In genomic region chr17:9389116-9389515, GRCh38 we compare ENCODE assay signal across 8 cellular contexts.
DNase-seq lines count a peak whose midpoint lies in the region; ATAC-seq and TF ChIP-seq lines count a peak whose summit lies in the region.

No MANE protein-coding gene starts in this region.

- ATAC-seq in GM18873 (IDR thresholded peaks at IDR 0.05; ENCODE audit: low FRiP score, unreplicated experiment) (peak; percentile 83), HG03354 (IDR thresholded peaks at IDR 0.05; ENCODE audit: poor library complexity, severe bottlenecking, unreplicated experiment) (peak; percentile 68)
- ATAC-seq in stimulated activated memory B cell treated with anti-CD40 and anti-IgM and Interleukin-4, amounts not matched to agents 10 μg/mL and 1 μg/mL and 100 μg/mL, for 72 hours, result peak; percentile 87

- no peak overlapping the region for H3K4me3 Mint-ChIP-seq in chondrocyte (ENCODE audit: unreplicated experiment)
- no peak overlapping the region for H3K4me3 Mint-ChIP-seq in stimulated activated memory B cell treated with anti-CD40 and anti-IgM and Interleukin-4, amounts not matched to agents 10 μg/mL and 1 μg/mL and 100 μg/mL, for 72 hours

- no peak overlapping the region for H3K27ac ChIP-seq in A673 (ENCODE audit: low read depth, low read length, poor library complexity, severe bottlenecking)

- no peaks in the 10 kb centered on the region for H3K4me1 ChIP-seq in A673 (ENCODE audit: insufficient read depth, low read length, poor library complexity, severe bottlenecking)

- H3K27ac Mint-ChIP-seq in chondrocyte (ENCODE audit: unreplicated experiment), result peak overlapping the region; percentile 70
- H3K27ac Mint-ChIP-seq in stimulated activated memory B cell treated with anti-CD40 and anti-IgM and Interleukin-4, amounts not matched to agents 10 μg/mL and 1 μg/mL and 100 μg/mL, for 72 hours, result no peak overlapping the region

- H3K27me3 Mint-ChIP-seq in chondrocyte (ENCODE audit: low read depth), result no peaks in the 10 kb centered on the region
- no peaks in the 10 kb centered on the region for H3K27me3 Mint-ChIP-seq in stimulated activated memory B cell treated with anti-CD40 and anti-IgM and Interleukin-4, amounts not matched to agents 10 μg/mL and 1 μg/mL and 100 μg/mL, for 72 hours

- intact Hi-C loops in A673 (cut with micrococcal nuclease; ENCODE audit: unreplicated experiment), result no loop called here

- H3K36me3 Mint-ChIP-seq in chondrocyte (ENCODE audit: low read depth), result peaks cover 18% of the 10 kb centered on the region
- peaks cover 29% of the 10 kb centered on the region for H3K36me3 Mint-ChIP-seq in stimulated activated memory B cell treated with anti-CD40 and anti-IgM and Interleukin-4, amounts not matched to agents 10 μg/mL and 1 μg/mL and 100 μg/mL, for 72 hours

- TF ChIP-seq CTCF in A673 (conservative IDR thresholded peaks at IDR 0.05; ENCODE audit: low read depth, low read length) (no peak), chondrocyte (IDR thresholded peaks at IDR 0.05) (peak; percentile 16)

- DNase-seq in A673 (ENCODE audit: low spot score), result peak; percentile 27
- no peak for DNase-seq in chondrocyte (ENCODE audit: low spot score)
- DNase-seq in GF-D8 (lab: John Stamatoyannopoulos, UW), result no peak
- DNase-seq in stimulated activated CD8-positive, alpha-beta memory T cell treated with anti-CD3 and anti-CD28 coated beads, Interleukin-4, amount 100 ng/mL, for 48 hours, result no peak
- DNase-seq in NAMALWA (ENCODE audit: low spot score), result no peak

- CTCF ChIA-PET in A673 (lab: Charles Lee), result no interaction called here

- peaks cover 4% of the 10 kb centered on the region for H3K9me3 ChIP-seq in A673 (ENCODE audit: low read depth, low read length, poor library complexity, severe bottlenecking)

- peaks cover 20% of the 10 kb centered on the region for H3K9me3 Mint-ChIP-seq in chondrocyte (ENCODE audit: low read depth)
- H3K9me3 Mint-ChIP-seq in stimulated activated memory B cell treated with anti-CD40 and anti-IgM and Interleukin-4, amounts not matched to agents 10 μg/mL and 1 μg/mL and 100 μg/mL, for 72 hours, result peaks cover 15% of the 10 kb centered on the region

- no TSS peak for BruUV-seq in A673 (replicated peaks; lab: Mats Ljungman, UMichigan)

- no peaks in the 10 kb centered on the region for H3K27me3 ChIP-seq in A673 (replicated peaks; ENCODE audit: insufficient read depth, low read depth, low read length, poor library complexity)

- H3K4me3 ChIP-seq in A673 (ENCODE audit: low read depth, low read length, poor library complexity, severe bottlenecking), result no peak overlapping the region

- peaks cover 29% of the 10 kb centered on the region for H3K4me1 Mint-ChIP-seq in chondrocyte (ENCODE audit: low read depth)
- H3K4me1 Mint-ChIP-seq in stimulated activated memory B cell treated with anti-CD40 and anti-IgM and Interleukin-4, amounts not matched to agents 10 μg/mL and 1 μg/mL and 100 μg/mL, for 72 hours, result peaks cover 9% of the 10 kb centered on the region

- H3K36me3 ChIP-seq in A673 (ENCODE audit: insufficient read depth, low read length, poor library complexity, severe bottlenecking), result no peaks in the 10 kb centered on the region

- POLR2A ChIA-PET in A673 (lab: Charles Lee; ENCODE audit: low non-redundant PET), result no interaction called here
